In the genomic region with DNA sequence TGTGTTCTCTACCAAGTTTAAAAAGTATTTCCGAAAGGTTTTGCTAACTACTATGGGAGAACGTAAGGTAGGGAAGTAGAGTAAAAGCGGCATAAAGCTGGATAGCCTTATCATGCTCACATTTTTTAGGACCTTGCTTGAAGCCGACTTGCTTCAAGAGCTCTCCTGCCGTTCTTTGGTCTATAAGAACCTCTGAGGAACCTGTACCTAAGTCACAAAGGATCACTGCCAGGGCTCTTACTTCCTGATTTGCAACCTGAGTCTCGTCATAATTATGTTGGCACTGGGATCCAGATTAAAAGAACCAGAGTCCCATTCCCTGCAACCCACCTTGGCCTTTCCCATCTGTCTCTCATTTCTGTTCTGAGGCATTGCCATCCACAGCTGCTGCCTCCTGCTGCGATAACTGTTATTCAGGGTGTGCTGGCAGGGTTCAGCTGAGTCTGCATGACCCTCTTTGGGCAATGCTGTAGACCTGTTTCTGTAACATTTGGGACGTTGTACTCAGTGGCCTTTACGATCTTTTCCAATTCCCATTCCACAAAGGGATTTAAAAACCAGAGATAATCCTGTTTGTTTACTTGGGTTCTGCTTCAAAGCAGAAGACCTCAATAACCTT, we compare ENCODE assay signal across 21 cellular contexts.
DNase-seq lines count a peak whose midpoint lies in the region; ATAC-seq and TF ChIP-seq lines count a peak whose summit lies in the region.
"Had no signal": no experiment of that assay in that cellular context is flagged by ENCODE, and none has a peak within 500 bp of the region (broad histone marks: within the 10 kb centered on the region; RNA-seq: fewer than 3 reads in every experiment).

No MANE protein-coding gene starts in this region.

- no peaks in the 10 kb centered on the region for H3K9me3 Mint-ChIP-seq in activated T-helper 17 cell treated with anti-CD3 and anti-CD28 coated beads, Interleukin-2, amount 50 U/mL, for 72 hours

- no peak overlapping the region for H3K4me3 Mint-ChIP-seq in activated T-helper 17 cell treated with anti-CD3 and anti-CD28 coated beads, Interleukin-2, amount 50 U/mL, for 72 hours
- H3K4me3 Mint-ChIP-seq: T-helper 17 cell had no signal

- POLR2A ChIA-PET in PC-9 (lab: Charles Lee; ENCODE audit: unreplicated experiment): no interaction called here

- H3K27me3 Mint-ChIP-seq in activated T-helper 17 cell treated with anti-CD3 and anti-CD28 coated beads, Interleukin-2, amount 50 U/mL, for 72 hours: peaks cover 3% of the 10 kb centered on the region

- H3K4me3 ChIP-seq in left ventricle myocardium inferior (peak overlapping the region; percentile 7), PC-9 (no peak overlapping the region)
- H3K4me3 ChIP-seq: ovary, sigmoid colon, uterus had no signal

- H3K4me1 Mint-ChIP-seq in activated T-helper 17 cell treated with anti-CD3 and anti-CD28 coated beads, Interleukin-2, amount 50 U/mL, for 72 hours: no peaks in the 10 kb centered on the region

- BruUV-seq in PC-9 (replicated peaks; lab: Mats Ljungman, UMichigan): no TSS peak

- DNase-seq in left ventricle myocardium inferior (no peak), left cardiac atrium (no peak), PC-9 (no peak), myocyte (ENCODE audit: low read depth) (peak; percentile 63), EL (no peak)
- no peak for DNase-seq in stimulated activated CD4-positive, alpha-beta T cell treated with anti-CD3 and anti-CD28 coated beads, Interleukin-15, amount 100 ng/mL, for 24 hours
- DNase-seq: activated CD4-positive, alpha-beta T cell treated with anti-CD3 and anti-CD28 coated beads, Interleukin-2, amount 50 U/mL, for 4 hours; activated naive CD4-positive, alpha-beta T cell; aorta; effector memory CD4-positive, alpha-beta T cell; NCI-H187; ovary; sigmoid colon; stimulated activated CD4-positive, alpha-beta T cell treated with anti-CD3 and anti-CD28 coated beads, Interleukin-1b, Interleukin-23, amount 100 ng/mL, for 48 hours; stimulated activated naive CD8-positive, alpha-beta T cell treated with anti-CD3 and anti-CD28 coated beads, Interleukin-15, Interleukin-2, amounts not matched to agents 100 U/mL and 50 U/mL, for 24 hours; T-helper 17 cell; uterus had no signal

- ATAC-seq in left cardiac atrium (no peak), HG03280 (IDR thresholded peaks at IDR 0.05; ENCODE audit: unreplicated experiment) (no peak)
- ATAC-seq in activated T-helper 17 cell treated with anti-CD3 and anti-CD28 coated beads, Interleukin-2, amount 50 U/mL, for 72 hours (replicated peaks): no peak
- ATAC-seq: stimulated activated naive CD8-positive, alpha-beta T cell treated with anti-CD3 and anti-CD28 coated beads, Interleukin-15, Interleukin-2, amounts not matched to agents 100 U/mL and 50 U/mL, for 24 hours; T-helper 17 cell had no signal

- no peak overlapping the region for H3K27ac Mint-ChIP-seq in activated T-helper 17 cell treated with anti-CD3 and anti-CD28 coated beads, Interleukin-2, amount 50 U/mL, for 72 hours
- H3K27ac Mint-ChIP-seq: T-helper 17 cell had no signal

- TF ChIP-seq CTCF in left ventricle myocardium inferior (IDR thresholded peaks at IDR 0.05; ENCODE audit: borderline replicate concordance) (no peak), PC-9 (conservative IDR thresholded peaks at IDR 0.05) (no peak)

- H3F3A ChIP-seq in PC-9 (ENCODE audit: insufficient read depth, low read depth): peaks cover 12% of the 10 kb centered on the region; the same call in 1 of the 2 replicates

- H3K4me2 ChIP-seq in PC-9: 0 out of 2 replicates have a peak overlapping the region, but pooled peaks have one; percentile 47

- H3K27me3 ChIP-seq in left ventricle myocardium inferior (ENCODE audit: low read depth) (no peaks in the 10 kb centered on the region), PC-9 (ENCODE audit: insufficient read depth, low read depth) (no peaks in the 10 kb centered on the region)
- H3K27me3 ChIP-seq: ovary, sigmoid colon, uterus had no signal

- H3K27ac ChIP-seq in left ventricle myocardium inferior (replicated peaks) (peak overlapping the region; percentile 84), PC-9 (no peak overlapping the region)
- H3K27ac ChIP-seq: C4-2B, ovary, sigmoid colon, uterus, VCaP had no signal

- H3K9me2 ChIP-seq in PC-9 (ENCODE audit: insufficient read depth): no peaks in the 10 kb centered on the region

- H3K36me3 ChIP-seq in left ventricle myocardium inferior: no peaks in the 10 kb centered on the region
- H3K36me3 ChIP-seq in PC-9 (ENCODE audit: low read depth): no peaks in the 10 kb centered on the region
- H3K36me3 ChIP-seq: ovary, sigmoid colon, uterus had no signal

- H2AFZ ChIP-seq in PC-9: no peak overlapping the region

- peaks cover 88% of the 10 kb centered on the region for H3K4me1 ChIP-seq in left ventricle myocardium inferior
- peaks cover 19% of the 10 kb centered on the region for H3K4me1 ChIP-seq in PC-9 (replicated peaks; ENCODE audit: insufficient read depth)
- H3K4me1 ChIP-seq: uterus had no signal

- CTCF ChIA-PET in PC-9 (lab: Charles Lee): no interaction called here

- H3K9me3 ChIP-seq in left ventricle myocardium inferior (replicated peaks): no peaks in the 10 kb centered on the region
- H3K9me3 ChIP-seq in PC-9 (ENCODE audit: insufficient read depth, low read depth): no peaks in the 10 kb centered on the region
- H3K9me3 ChIP-seq: ovary, sigmoid colon, uterus had no signal

- no peaks in the 10 kb centered on the region for H3K36me3 Mint-ChIP-seq in activated T-helper 17 cell treated with anti-CD3 and anti-CD28 coated beads, Interleukin-2, amount 50 U/mL, for 72 hours (ENCODE audit: low read depth)

- H4K20me1 ChIP-seq in PC-9 (ENCODE audit: insufficient read depth): no peaks in the 10 kb centered on the region

- intact Hi-C loops in left ventricle myocardium inferior (cut with micrococcal nuclease): no loop called here
- intact Hi-C loops in left cardiac atrium (cut with DNase I): no loop called here
- intact Hi-C loops in PC-9 (cut with micrococcal nuclease; ENCODE audit: unreplicated experiment): no loop called here

- no peaks in the 10 kb centered on the region for H3K79me2 ChIP-seq in PC-9 (ENCODE audit: low read depth)
